Comparison of ENCODE assay signal across 8 cellular contexts in genomic region chr20:37179671-37180524, GRCh38. TPM values are rescaled to one million over a fixed set of nuclear protein-coding genes. Genes with fewer than 3 reads are reported as not detected.
DNase-seq lines count a peak whose midpoint lies in the region; ATAC-seq lines count a peak whose summit lies in the region.

No MANE protein-coding gene starts in this region.

- DNase-seq in Daoy (ENCODE audit: low read depth) (peak; percentile 59), Karpas-422 (no peak), amniotic epithelial cell (ENCODE audit: low read depth) (peak; percentile 57), kidney glomerular epithelial cell (lab: John Stamatoyannopoulos, UW) (peak; percentile 55), substantia nigra (lab: John Stamatoyannopoulos, UW) (no peak), iPS-NIHi11 (ENCODE audit: low spot score) (no peak), sciatic nerve (ENCODE audit: low spot score) (no peak), NCI-H1436 (lab: John Stamatoyannopoulos, UW) (no peak)

- peak overlapping the region; percentile 69 for H3K27ac ChIP-seq in Karpas-422 (ENCODE audit: low read length)
- peak overlapping the region; percentile 95 for H3K27ac ChIP-seq in substantia nigra (ENCODE audit: low read depth, low read length, poor library complexity, severe bottlenecking)

- peaks cover 21% of the 10 kb centered on the region; the same call in 1 of the 2 replicates for H3K36me3 ChIP-seq in Karpas-422 (ENCODE audit: insufficient read depth, low read length)

- peaks cover 32% of the 10 kb centered on the region for H4K20me1 ChIP-seq in Karpas-422 (ENCODE audit: insufficient read depth, low read depth, low read length)

- peak overlapping the region; percentile 82 for H3K4me3 ChIP-seq in Karpas-422 (ENCODE audit: low read length)

- peak overlapping the region; percentile 79 for H3K4me2 ChIP-seq in Karpas-422 (ENCODE audit: low read depth, low read length, poor library complexity, severe bottlenecking)

- no peak overlapping the region for H2AFZ ChIP-seq in Karpas-422 (ENCODE audit: low read length)

- peaks cover 27% of the 10 kb centered on the region for H3K4me1 ChIP-seq in Karpas-422 (ENCODE audit: low read length)

- intact Hi-C loops in sciatic nerve (cut with DNase I): no loop called here

- H3K27me3 ChIP-seq in Karpas-422 (ENCODE audit: low read length): no peaks in the 10 kb centered on the region

- no peaks in the 10 kb centered on the region for H3K9me2 ChIP-seq in Karpas-422 (replicated peaks; ENCODE audit: insufficient read depth, low read length)

- H3K9me3 ChIP-seq in Karpas-422 (ENCODE audit: low read length): no peaks in the 10 kb centered on the region

- ATAC-seq in sciatic nerve: no peak

- peaks cover 64% of the 10 kb centered on the region for H3K79me2 ChIP-seq in Karpas-422 (ENCODE audit: low read length)

- H3K9ac ChIP-seq in Karpas-422 (ENCODE audit: low read length): peak overlapping the region; percentile 88

RNA-seq across cellular contexts. Expression of gene MROH8, which starts 0.6 kb away (rescaled TPM):
- 0.11 TPM in 1 of 2 replicates, not detected in the other for total RNA-seq in Daoy (2014; rRNA removed; shearing (Covaris generic))
- 1.3 and 1.9 TPM in 2 replicates for total RNA-seq in Karpas-422 (2014; rRNA removed; shearing (Covaris generic); ENCODE audit: low replicate concordance)
- 5.2 TPM for total RNA-seq in sciatic nerve

RNA-seq across cellular contexts. Expression of gene RPN2, which starts 0.8 kb away (rescaled TPM):
- total RNA-seq in Daoy (2014; rRNA removed; shearing (Covaris generic)): 187 and 191 TPM in 2 replicates
- total RNA-seq in Karpas-422 (2014; rRNA removed; shearing (Covaris generic); ENCODE audit: low replicate concordance): 125 and 283 TPM in 2 replicates
- total RNA-seq in sciatic nerve: 97.9 TPM

Comparison
In these comparisons a context has a peak if more than half of its experiments do, and no peak if none do; other contexts are left out.
1. DNase-seq: peak in Daoy (single experiment), amniotic epithelial cell (single experiment) and kidney glomerular epithelial cell (single experiment); none in Karpas-422 (single experiment), substantia nigra (0 of 49), iPS-NIHi11 (single experiment), sciatic nerve (single experiment) and NCI-H1436 (single experiment).